Comparison of ENCODE assay signal across 8 cellular contexts in genomic region chr10:119211625-119212441, GRCh38. TPM values are rescaled to one million over a fixed set of nuclear protein-coding genes. Genes with fewer than 3 reads are reported as not detected.
DNase-seq lines count a peak whose midpoint lies in the region; ATAC-seq, FAIRE-seq and TF ChIP-seq lines count a peak whose summit lies in the region.

No MANE protein-coding gene starts in this region.

- H3K4me2 ChIP-seq in keratinocyte (ENCODE audit: control insufficient read depth, extremely low read depth, insufficient read depth, low read depth, low read length) (no peak overlapping the region), GM23338 (no peak overlapping the region; the same call in 1 of the 2 replicates)

- TF ChIP-seq CTCF in keratinocyte (optimal IDR thresholded peaks at IDR 0.05 in 1 of 3, IDR thresholded peaks at IDR 0.05 in 1 of 3, conservative IDR thresholded peaks at IDR 0.05 in 1 of 3; ENCODE audit: extremely low read depth in 1 of 3, insufficient read depth in 2 of 3, low read length in 3 of 3) (no peak), thoracic aorta (IDR thresholded peaks at IDR 0.05) (no peak), GM23338 (conservative IDR thresholded peaks at IDR 0.05; ENCODE audit: low read depth in 2 of 2) (no peak)

- H3K9me3 ChIP-seq in keratinocyte (ENCODE audit: control insufficient read depth, low read depth, low read length) (no peaks in the 10 kb centered on the region), thoracic aorta (no peaks in the 10 kb centered on the region)

- POLR2A ChIA-PET in activated CD4-positive, alpha-beta T cell treated with anti-CD3 and anti-CD28 coated beads, Interleukin-2, amount 10 ng/mL, durations not matched to agents 7 days and 5 days (lab: Charles Lee): interaction anchor here (0.7 to 1.1 kb wide), 3 partner anchors 59 to 90 kb away, joined by 3 to 10 read pairs (median 3); no protein-coding TSS in a partner anchor

- no peaks in the 10 kb centered on the region for H3K9me2 ChIP-seq in GM23338 (ENCODE audit: insufficient read depth)

- DNase-seq in activated CD4-positive, alpha-beta T cell treated with anti-CD3 and anti-CD28 coated beads, Interleukin-2, amount 10 ng/mL, durations not matched to agents 7 days and 5 days: peak; percentile 44
- DNase-seq in activated CD4-positive, alpha-beta T cell treated with anti-CD3 and anti-CD28 coated beads for 1 hour: no peak
- DNase-seq in activated T-cell treated with anti-CD3 and anti-CD28 coated beads, Interleukin-2, amount 50 U/mL, for 72 hours: no peak
- no peak for DNase-seq in keratinocyte (ENCODE audit: low read depth, low spot score)
- DNase-seq in thoracic aorta (ENCODE audit: low spot score): no peak
- DNase-seq in DMS153 treated with DMSO at 0.1 percent for 48 hours (lab: John Stamatoyannopoulos, UW; ENCODE audit: unreplicated experiment): no peak
- no peak for DNase-seq in GM23338 (ENCODE audit: low spot score)

- no peaks in the 10 kb centered on the region for H4K20me1 ChIP-seq in keratinocyte (ENCODE audit: control insufficient read depth, extremely low read depth, insufficient read depth, low read length)
- no peaks in the 10 kb centered on the region; the same call in 1 of the 2 replicates for H4K20me1 ChIP-seq in GM23338 (replicated peaks; ENCODE audit: insufficient read depth)

- no peak overlapping the region for H3K9ac ChIP-seq in keratinocyte (ENCODE audit: control insufficient read depth, extremely low read depth, insufficient read depth, low read length)

- H3K27me3 ChIP-seq in keratinocyte (ENCODE audit: control insufficient read depth, extremely low read depth, insufficient read depth, low read length) (no peaks in the 10 kb centered on the region), thoracic aorta (replicated peaks; ENCODE audit: insufficient read depth) (no peaks in the 10 kb centered on the region), GM23338 (ENCODE audit: insufficient read depth) (peaks cover 18% of the 10 kb centered on the region)

- H3K27me3 Mint-ChIP-seq in activated CD4-positive, alpha-beta T cell treated with anti-CD3 and anti-CD28 coated beads, Interleukin-2, amount 10 ng/mL, durations not matched to agents 7 days and 5 days: no peaks in the 10 kb centered on the region
- H3K27me3 Mint-ChIP-seq in activated T-cell treated with anti-CD3 and anti-CD28 coated beads, Interleukin-2, amount 50 U/mL, for 72 hours (ENCODE audit: low read depth): no peaks in the 10 kb centered on the region
- H3K27me3 Mint-ChIP-seq in GM23338 (ENCODE audit: insufficient read depth, low read depth, poor library complexity): peaks cover 27% of the 10 kb centered on the region

- peaks cover 6% of the 10 kb centered on the region; the same call in 1 of the 2 replicates for H3F3A ChIP-seq in GM23338 (replicated peaks; ENCODE audit: low read depth)

- H3K9me1 ChIP-seq in keratinocyte (ENCODE audit: control insufficient read depth, extremely low read depth, insufficient read depth, low read length): no peaks in the 10 kb centered on the region

- H3K4me1 Mint-ChIP-seq in activated CD4-positive, alpha-beta T cell treated with anti-CD3 and anti-CD28 coated beads, Interleukin-2, amount 10 ng/mL, durations not matched to agents 7 days and 5 days: peaks cover 65% of the 10 kb centered on the region
- peaks cover 62% of the 10 kb centered on the region for H3K4me1 Mint-ChIP-seq in activated T-cell treated with anti-CD3 and anti-CD28 coated beads, Interleukin-2, amount 50 U/mL, for 72 hours (ENCODE audit: low read depth)
- H3K4me1 Mint-ChIP-seq in GM23338: peaks cover 52% of the 10 kb centered on the region

- dilution Hi-C loops in keratinocyte (cut with MboI; ENCODE audit: extremely low pct_ligation_motif_present, low sequenced_read_pairs): loop anchor here (25.0 kb wide), 1 partner anchor 200 kb away; no protein-coding TSS in a partner anchor

- CTCF ChIA-PET in activated CD4-positive, alpha-beta T cell treated with anti-CD3 and anti-CD28 coated beads, Interleukin-2, amount 10 ng/mL, durations not matched to agents 7 days and 5 days (lab: Charles Lee): interaction anchor here (0.7 to 1.9 kb wide), 6 partner anchors 13 to 207 kb away, joined by 3 to 10 read pairs (median 3); no protein-coding TSS in a partner anchor

- peak overlapping the region; percentile 69 for H3K4me3 Mint-ChIP-seq in activated CD4-positive, alpha-beta T cell treated with anti-CD3 and anti-CD28 coated beads, Interleukin-2, amount 10 ng/mL, durations not matched to agents 7 days and 5 days
- H3K4me3 Mint-ChIP-seq in activated T-cell treated with anti-CD3 and anti-CD28 coated beads, Interleukin-2, amount 50 U/mL, for 72 hours: peak overlapping the region; percentile 86 to 94
- no peak overlapping the region for H3K4me3 Mint-ChIP-seq in GM23338

- H3K36me3 Mint-ChIP-seq in activated CD4-positive, alpha-beta T cell treated with anti-CD3 and anti-CD28 coated beads, Interleukin-2, amount 10 ng/mL, durations not matched to agents 7 days and 5 days (ENCODE audit: low read depth): peaks cover 17% of the 10 kb centered on the region
- peaks cover 4 to 5% of the 10 kb centered on the region in 2 donors for H3K36me3 Mint-ChIP-seq in activated T-cell treated with anti-CD3 and anti-CD28 coated beads, Interleukin-2, amount 50 U/mL, for 72 hours (ENCODE audit: insufficient read depth in 2 of 2)
- no peaks in the 10 kb centered on the region for H3K36me3 Mint-ChIP-seq in GM23338 (ENCODE audit: low read depth)

- H2AFZ ChIP-seq in keratinocyte (ENCODE audit: control insufficient read depth, low read length) (no peak overlapping the region), GM23338 (no peak overlapping the region)

- no peaks in the 10 kb centered on the region for H3K9me3 Mint-ChIP-seq in activated CD4-positive, alpha-beta T cell treated with anti-CD3 and anti-CD28 coated beads, Interleukin-2, amount 10 ng/mL, durations not matched to agents 7 days and 5 days
- no peaks in the 10 kb centered on the region for H3K9me3 Mint-ChIP-seq in activated T-cell treated with anti-CD3 and anti-CD28 coated beads, Interleukin-2, amount 50 U/mL, for 72 hours
- no peaks in the 10 kb centered on the region for H3K9me3 Mint-ChIP-seq in GM23338

- H3K27ac Mint-ChIP-seq in activated CD4-positive, alpha-beta T cell treated with anti-CD3 and anti-CD28 coated beads, Interleukin-2, amount 10 ng/mL, durations not matched to agents 7 days and 5 days: peak overlapping the region; percentile 94
- H3K27ac Mint-ChIP-seq in activated T-cell treated with anti-CD3 and anti-CD28 coated beads, Interleukin-2, amount 50 U/mL, for 72 hours: peak overlapping the region; percentile 98
- H3K27ac Mint-ChIP-seq in GM23338: no peak overlapping the region

- H3K36me3 ChIP-seq in keratinocyte (ENCODE audit: control insufficient read depth in 2 of 2, extremely low read depth in 1 of 2, insufficient read depth in 2 of 2, low read length in 2 of 2): no peaks in the 10 kb centered on the region
- H3K36me3 ChIP-seq in thoracic aorta: no peaks in the 10 kb centered on the region
- no peaks in the 10 kb centered on the region for H3K36me3 ChIP-seq in GM23338 (ENCODE audit: insufficient read depth)

- FAIRE-seq in keratinocyte (lab: Jason Lieb, UNC): peak; percentile 29

- no peak overlapping the region for H3K4me3 ChIP-seq in keratinocyte (ENCODE audit: control insufficient read depth in 2 of 3, extremely low read depth in 1 of 3, insufficient read depth in 2 of 3, low read depth in 1 of 3, low read length in 3 of 3)
- H3K4me3 ChIP-seq in thoracic aorta: peak overlapping the region; percentile 95
- H3K4me3 ChIP-seq in GM23338: no peak overlapping the region

- H3K27ac ChIP-seq in keratinocyte (ENCODE audit: control insufficient read depth, insufficient read depth, low read length) (no peak overlapping the region), thoracic aorta (peak overlapping the region; percentile 92 to 94), GM23338 (ENCODE audit: low read depth) (no peak overlapping the region)

- H3K4me1 ChIP-seq in keratinocyte (ENCODE audit: control insufficient read depth, extremely low read depth, insufficient read depth, low read length) (peaks cover 25% of the 10 kb centered on the region), thoracic aorta (ENCODE audit: control insufficient read depth in 1 of 2, low read depth in 2 of 2) (peaks cover 26 to 70% of the 10 kb centered on the region in 2 donors), GM23338 (ENCODE audit: insufficient read depth) (peaks cover 44% of the 10 kb centered on the region)

- ATAC-seq in activated T-cell treated with anti-CD3 and anti-CD28 coated beads, Interleukin-2, amount 50 U/mL, for 72 hours (replicated peaks in 1 of 2): no peak
- ATAC-seq in thoracic aorta (ENCODE audit: insufficient number of reproducible peaks, low FRiP score, low read depth) (no peak), HG02852 (IDR thresholded peaks at IDR 0.05; ENCODE audit: unreplicated experiment) (no peak), GM23338 (no peak)

- H3K79me2 ChIP-seq in keratinocyte (ENCODE audit: control insufficient read depth, insufficient read depth, low read length) (peaks cover 16% of the 10 kb centered on the region), GM23338 (replicated peaks; ENCODE audit: insufficient read depth) (no peaks in the 10 kb centered on the region)

RNA-seq across cellular contexts. Expression of gene GRK5, which starts 4.5 kb away (rescaled TPM):
- 10 to 100 TPM; 26.0 to 27.5 TPM for total RNA-seq in activated CD4-positive, alpha-beta T cell treated with anti-CD3 and anti-CD28 coated beads, Interleukin-2, amount 10 ng/mL, durations not matched to agents 7 days and 5 days
- 10 to 100 TPM; 24.8 to 28.1 TPM for total RNA-seq in activated T-cell treated with anti-CD3 and anti-CD28 coated beads, Interleukin-2, amount 50 U/mL, for 72 hours
- polyA plus RNA-seq in keratinocyte: 3.6 to 12.2 TPM (median 7.6 TPM) in 3 replicates
- 2.8 TPM for polyA plus RNA-seq in keratinocyte (2011; ENCODE audit: low read depth)
- 6.6 and 7.3 TPM in 2 replicates for polyA plus RNA-seq in keratinocyte (2011; cell fraction: cytosol; rRNA removed)
- 6.1 and 8.2 TPM in 2 replicates for polyA plus RNA-seq in keratinocyte (2011; cell fraction: nucleus; rRNA removed)
- polyA plus RNA-seq in keratinocyte (2012; ENCODE audit: low replicate concordance): 3.0 and 12.6 TPM in 2 replicates
- polyA minus RNA-seq in keratinocyte: 3.6 to 10.9 TPM (median 5.2 TPM) in 3 replicates
- 3.5 TPM for polyA minus RNA-seq in keratinocyte (2011; cell fraction: cytosol; rRNA and poly(A)+ RNA removed)
- 2.2 and 3.3 TPM in 2 replicates for polyA minus RNA-seq in keratinocyte (2011; cell fraction: nucleus; rRNA and poly(A)+ RNA removed)
- 10 to 100 TPM; 85.3 to 90.2 TPM for total RNA-seq in thoracic aorta
- 0.74 and 2.0 TPM in 2 replicates for total RNA-seq in GM23338 (2014; rRNA removed; shearing (Covaris generic))
- 0.50 and 0.53 TPM in 2 replicates for polyA plus RNA-seq in GM23338 (2016; fragmentation: Nextera tagmentation; extraction: Ambion mirVana)

RNA-seq across cellular contexts. Expression of gene PRDX3, which starts 33.2 kb away (rescaled TPM):
- 100 to 1,000 TPM; 121 to 122 TPM for total RNA-seq in activated CD4-positive, alpha-beta T cell treated with anti-CD3 and anti-CD28 coated beads, Interleukin-2, amount 10 ng/mL, durations not matched to agents 7 days and 5 days
- total RNA-seq in activated T-cell treated with anti-CD3 and anti-CD28 coated beads, Interleukin-2, amount 50 U/mL, for 72 hours: 100 to 1,000 TPM; 125 to 134 TPM
- polyA plus RNA-seq in keratinocyte (251 to 304 TPM (median 266 TPM) in 3 replicates), GM23338 (2016; fragmentation: Nextera tagmentation; extraction: Ambion mirVana) (262 and 275 TPM in 2 replicates)
- 25.9 TPM for polyA plus RNA-seq in keratinocyte (2011; ENCODE audit: low read depth)
- 167 and 288 TPM in 2 replicates for polyA plus RNA-seq in keratinocyte (2011; cell fraction: cytosol; rRNA removed)
- 127 and 160 TPM in 2 replicates for polyA plus RNA-seq in keratinocyte (2011; cell fraction: nucleus; rRNA removed)
- 84.3 and 187 TPM in 2 replicates for polyA plus RNA-seq in keratinocyte (2012; ENCODE audit: low replicate concordance)
- polyA minus RNA-seq in keratinocyte: 181 to 213 TPM (median 205 TPM) in 3 replicates
- polyA minus RNA-seq in keratinocyte (2011; cell fraction: cytosol; rRNA and poly(A)+ RNA removed): 120 TPM
- polyA minus RNA-seq in keratinocyte (2011; cell fraction: nucleus; rRNA and poly(A)+ RNA removed): 69.7 and 85.3 TPM in 2 replicates
- 10 to 100 TPM; 64.4 to 77.6 TPM for total RNA-seq in thoracic aorta
- total RNA-seq in GM23338 (2014; rRNA removed; shearing (Covaris generic)): 285 and 314 TPM in 2 replicates

RNA-seq across cellular contexts. Expression of gene SFXN4, which starts 46.3 kb away (rescaled TPM):
- total RNA-seq in activated CD4-positive, alpha-beta T cell treated with anti-CD3 and anti-CD28 coated beads, Interleukin-2, amount 10 ng/mL, durations not matched to agents 7 days and 5 days: 10 to 100 TPM; 19.0 to 20.1 TPM
- total RNA-seq in activated T-cell treated with anti-CD3 and anti-CD28 coated beads, Interleukin-2, amount 50 U/mL, for 72 hours: 10 to 100 TPM; 31.0 to 35.1 TPM
- polyA plus RNA-seq in keratinocyte (17.0 to 27.6 TPM (median 20.9 TPM) in 3 replicates), GM23338 (2016; fragmentation: Nextera tagmentation; extraction: Ambion mirVana) (18.6 and 20.1 TPM in 2 replicates)
- 16.3 TPM for polyA plus RNA-seq in keratinocyte (2011; ENCODE audit: low read depth)
- 18.0 and 35.0 TPM in 2 replicates for polyA plus RNA-seq in keratinocyte (2011; cell fraction: cytosol; rRNA removed)
- polyA plus RNA-seq in keratinocyte (2011; cell fraction: nucleus; rRNA removed): 29.9 and 35.9 TPM in 2 replicates
- polyA plus RNA-seq in keratinocyte (2012; ENCODE audit: low replicate concordance): 11.3 and 18.1 TPM in 2 replicates
- 6.4 to 20.1 TPM (median 15.6 TPM) in 3 replicates for polyA minus RNA-seq in keratinocyte
- 8.8 TPM for polyA minus RNA-seq in keratinocyte (2011; cell fraction: cytosol; rRNA and poly(A)+ RNA removed)
- 5.0 and 6.8 TPM in 2 replicates for polyA minus RNA-seq in keratinocyte (2011; cell fraction: nucleus; rRNA and poly(A)+ RNA removed)
- 10 to 100 TPM in 1 of 2 donors, 1 to 10 TPM in 1; 9.5 to 16.1 TPM for total RNA-seq in thoracic aorta
- 22.3 and 51.6 TPM in 2 replicates for total RNA-seq in GM23338 (2014; rRNA removed; shearing (Covaris generic))

Comparison
In these comparisons a context has a peak if more than half of its experiments do, and no peak if none do; other contexts are left out.
1. H3K27ac ChIP-seq: peak in thoracic aorta (2 of 2); none in keratinocyte (single experiment) and GM23338 (single experiment).